1 cellular context compared by ENCODE assay signal in genomic region chr13:51783432-51784094, GRCh38.
TF ChIP-seq lines count a peak whose summit lies in the region.

No MANE protein-coding gene starts in this region.

TF ChIP-seq in WTC11, 78 proteins besides CTCF, POLR2A, EP300 and RAD21 (continued from another document):
- TF ChIP-seq, protein P1, sequence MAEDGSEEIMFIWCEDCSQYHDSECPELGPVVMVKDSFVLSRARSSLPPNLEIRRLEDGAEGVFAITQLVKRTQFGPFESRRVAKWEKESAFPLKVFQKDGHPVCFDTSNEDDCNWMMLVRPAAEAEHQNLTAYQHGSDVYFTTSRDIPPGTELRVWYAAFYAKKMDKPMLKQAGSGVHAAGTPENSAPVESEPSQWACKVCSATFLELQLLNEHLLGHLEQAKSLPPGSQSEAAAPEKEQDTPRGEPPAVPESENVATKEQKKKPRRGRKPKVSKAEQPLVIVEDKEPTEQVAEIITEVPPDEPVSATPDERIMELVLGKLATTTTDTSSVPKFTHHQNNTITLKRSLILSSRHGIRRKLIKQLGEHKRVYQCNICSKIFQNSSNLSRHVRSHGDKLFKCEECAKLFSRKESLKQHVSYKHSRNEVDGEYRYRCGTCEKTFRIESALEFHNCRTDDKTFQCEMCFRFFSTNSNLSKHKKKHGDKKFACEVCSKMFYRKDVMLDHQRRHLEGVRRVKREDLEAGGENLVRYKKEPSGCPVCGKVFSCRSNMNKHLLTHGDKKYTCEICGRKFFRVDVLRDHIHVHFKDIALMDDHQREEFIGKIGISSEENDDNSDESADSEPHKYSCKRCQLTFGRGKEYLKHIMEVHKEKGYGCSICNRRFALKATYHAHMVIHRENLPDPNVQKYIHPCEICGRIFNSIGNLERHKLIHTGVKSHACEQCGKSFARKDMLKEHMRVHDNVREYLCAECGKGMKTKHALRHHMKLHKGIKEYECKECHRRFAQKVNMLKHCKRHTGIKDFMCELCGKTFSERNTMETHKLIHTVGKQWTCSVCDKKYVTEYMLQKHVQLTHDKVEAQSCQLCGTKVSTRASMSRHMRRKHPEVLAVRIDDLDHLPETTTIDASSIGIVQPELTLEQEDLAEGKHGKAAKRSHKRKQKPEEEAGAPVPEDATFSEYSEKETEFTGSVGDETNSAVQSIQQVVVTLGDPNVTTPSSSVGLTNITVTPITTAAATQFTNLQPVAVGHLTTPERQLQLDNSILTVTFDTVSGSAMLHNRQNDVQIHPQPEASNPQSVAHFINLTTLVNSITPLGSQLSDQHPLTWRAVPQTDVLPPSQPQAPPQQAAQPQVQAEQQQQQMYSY (CRISPR knock-in tag; IDR thresholded peaks at IDR 0.05), result no peak
- TF ChIP-seq ELF4 (CRISPR knock-in tag; IDR thresholded peaks at IDR 0.05; ENCODE audit: low read depth) (no peak), NR2C2 (CRISPR knock-in tag; IDR thresholded peaks at IDR 0.05) (no peak), NFE2L1 (CRISPR knock-in tag; IDR thresholded peaks at IDR 0.05) (no peak), AR (CRISPR knock-in tag; IDR thresholded peaks at IDR 0.05) (no peak), ZNF671 (CRISPR knock-in tag; IDR thresholded peaks at IDR 0.05) (no peak), SMAD3 (CRISPR knock-in tag; IDR thresholded peaks at IDR 0.05; ENCODE audit: borderline replicate concordance) (no peak), OVOL2 (CRISPR knock-in tag; IDR thresholded peaks at IDR 0.05; ENCODE audit: borderline replicate concordance) (no peak)
- TF ChIP-seq, protein P2, sequence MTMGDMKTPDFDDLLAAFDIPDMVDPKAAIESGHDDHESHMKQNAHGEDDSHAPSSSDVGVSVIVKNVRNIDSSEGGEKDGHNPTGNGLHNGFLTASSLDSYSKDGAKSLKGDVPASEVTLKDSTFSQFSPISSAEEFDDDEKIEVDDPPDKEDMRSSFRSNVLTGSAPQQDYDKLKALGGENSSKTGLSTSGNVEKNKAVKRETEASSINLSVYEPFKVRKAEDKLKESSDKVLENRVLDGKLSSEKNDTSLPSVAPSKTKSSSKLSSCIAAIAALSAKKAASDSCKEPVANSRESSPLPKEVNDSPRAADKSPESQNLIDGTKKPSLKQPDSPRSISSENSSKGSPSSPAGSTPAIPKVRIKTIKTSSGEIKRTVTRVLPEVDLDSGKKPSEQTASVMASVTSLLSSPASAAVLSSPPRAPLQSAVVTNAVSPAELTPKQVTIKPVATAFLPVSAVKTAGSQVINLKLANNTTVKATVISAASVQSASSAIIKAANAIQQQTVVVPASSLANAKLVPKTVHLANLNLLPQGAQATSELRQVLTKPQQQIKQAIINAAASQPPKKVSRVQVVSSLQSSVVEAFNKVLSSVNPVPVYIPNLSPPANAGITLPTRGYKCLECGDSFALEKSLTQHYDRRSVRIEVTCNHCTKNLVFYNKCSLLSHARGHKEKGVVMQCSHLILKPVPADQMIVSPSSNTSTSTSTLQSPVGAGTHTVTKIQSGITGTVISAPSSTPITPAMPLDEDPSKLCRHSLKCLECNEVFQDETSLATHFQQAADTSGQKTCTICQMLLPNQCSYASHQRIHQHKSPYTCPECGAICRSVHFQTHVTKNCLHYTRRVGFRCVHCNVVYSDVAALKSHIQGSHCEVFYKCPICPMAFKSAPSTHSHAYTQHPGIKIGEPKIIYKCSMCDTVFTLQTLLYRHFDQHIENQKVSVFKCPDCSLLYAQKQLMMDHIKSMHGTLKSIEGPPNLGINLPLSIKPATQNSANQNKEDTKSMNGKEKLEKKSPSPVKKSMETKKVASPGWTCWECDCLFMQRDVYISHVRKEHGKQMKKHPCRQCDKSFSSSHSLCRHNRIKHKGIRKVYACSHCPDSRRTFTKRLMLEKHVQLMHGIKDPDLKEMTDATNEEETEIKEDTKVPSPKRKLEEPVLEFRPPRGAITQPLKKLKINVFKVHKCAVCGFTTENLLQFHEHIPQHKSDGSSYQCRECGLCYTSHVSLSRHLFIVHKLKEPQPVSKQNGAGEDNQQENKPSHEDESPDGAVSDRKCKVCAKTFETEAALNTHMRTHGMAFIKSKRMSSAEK (CRISPR knock-in tag; IDR thresholded peaks at IDR 0.05; ENCODE audit: borderline replicate concordance), result no peak
- TF ChIP-seq, protein P3, sequence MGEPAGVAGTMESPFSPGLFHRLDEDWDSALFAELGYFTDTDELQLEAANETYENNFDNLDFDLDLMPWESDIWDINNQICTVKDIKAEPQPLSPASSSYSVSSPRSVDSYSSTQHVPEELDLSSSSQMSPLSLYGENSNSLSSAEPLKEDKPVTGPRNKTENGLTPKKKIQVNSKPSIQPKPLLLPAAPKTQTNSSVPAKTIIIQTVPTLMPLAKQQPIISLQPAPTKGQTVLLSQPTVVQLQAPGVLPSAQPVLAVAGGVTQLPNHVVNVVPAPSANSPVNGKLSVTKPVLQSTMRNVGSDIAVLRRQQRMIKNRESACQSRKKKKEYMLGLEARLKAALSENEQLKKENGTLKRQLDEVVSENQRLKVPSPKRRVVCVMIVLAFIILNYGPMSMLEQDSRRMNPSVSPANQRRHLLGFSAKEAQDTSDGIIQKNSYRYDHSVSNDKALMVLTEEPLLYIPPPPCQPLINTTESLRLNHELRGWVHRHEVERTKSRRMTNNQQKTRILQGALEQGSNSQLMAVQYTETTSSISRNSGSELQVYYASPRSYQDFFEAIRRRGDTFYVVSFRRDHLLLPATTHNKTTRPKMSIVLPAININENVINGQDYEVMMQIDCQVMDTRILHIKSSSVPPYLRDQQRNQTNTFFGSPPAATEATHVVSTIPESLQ (CRISPR knock-in tag; IDR thresholded peaks at IDR 0.05), result no peak
- TF ChIP-seq, protein P4, sequence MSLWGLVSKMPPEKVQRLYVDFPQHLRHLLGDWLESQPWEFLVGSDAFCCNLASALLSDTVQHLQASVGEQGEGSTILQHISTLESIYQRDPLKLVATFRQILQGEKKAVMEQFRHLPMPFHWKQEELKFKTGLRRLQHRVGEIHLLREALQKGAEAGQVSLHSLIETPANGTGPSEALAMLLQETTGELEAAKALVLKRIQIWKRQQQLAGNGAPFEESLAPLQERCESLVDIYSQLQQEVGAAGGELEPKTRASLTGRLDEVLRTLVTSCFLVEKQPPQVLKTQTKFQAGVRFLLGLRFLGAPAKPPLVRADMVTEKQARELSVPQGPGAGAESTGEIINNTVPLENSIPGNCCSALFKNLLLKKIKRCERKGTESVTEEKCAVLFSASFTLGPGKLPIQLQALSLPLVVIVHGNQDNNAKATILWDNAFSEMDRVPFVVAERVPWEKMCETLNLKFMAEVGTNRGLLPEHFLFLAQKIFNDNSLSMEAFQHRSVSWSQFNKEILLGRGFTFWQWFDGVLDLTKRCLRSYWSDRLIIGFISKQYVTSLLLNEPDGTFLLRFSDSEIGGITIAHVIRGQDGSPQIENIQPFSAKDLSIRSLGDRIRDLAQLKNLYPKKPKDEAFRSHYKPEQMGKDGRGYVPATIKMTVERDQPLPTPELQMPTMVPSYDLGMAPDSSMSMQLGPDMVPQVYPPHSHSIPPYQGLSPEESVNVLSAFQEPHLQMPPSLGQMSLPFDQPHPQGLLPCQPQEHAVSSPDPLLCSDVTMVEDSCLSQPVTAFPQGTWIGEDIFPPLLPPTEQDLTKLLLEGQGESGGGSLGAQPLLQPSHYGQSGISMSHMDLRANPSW (CRISPR knock-in tag; conservative IDR thresholded peaks at IDR 0.05; ENCODE audit: low read depth), result no peak
